Comparison of ENCODE assay signal across 1 cellular context in genomic region chr3:52001443-52001974, GRCh38.
A peak's percentile ranks its signal among the peaks of the same experiment; 100 is the strongest.
TF ChIP-seq lines count a peak whose summit lies in the region.

No MANE protein-coding gene starts in this region.

TF ChIP-seq in WTC11, 78 proteins besides CTCF, POLR2A, EP300 and RAD21 (continued from another document):
- no peak for TF ChIP-seq FOXP4 (CRISPR knock-in tag; IDR thresholded peaks at IDR 0.05)
- peak; percentile 93; the same call in 1 of the 2 replicates for TF ChIP-seq HMGXB4 (CRISPR knock-in tag; IDR thresholded peaks at IDR 0.05)
- TF ChIP-seq NR2C2 (CRISPR knock-in tag; IDR thresholded peaks at IDR 0.05): no peak
- no peak for TF ChIP-seq OVOL2 (CRISPR knock-in tag; IDR thresholded peaks at IDR 0.05; ENCODE audit: borderline replicate concordance)
- no peak for TF ChIP-seq SOX15 (CRISPR knock-in tag; IDR thresholded peaks at IDR 0.05)
- no peak for TF ChIP-seq PRRX2 (CRISPR knock-in tag; IDR thresholded peaks at IDR 0.05)
- TF ChIP-seq, protein P1, sequence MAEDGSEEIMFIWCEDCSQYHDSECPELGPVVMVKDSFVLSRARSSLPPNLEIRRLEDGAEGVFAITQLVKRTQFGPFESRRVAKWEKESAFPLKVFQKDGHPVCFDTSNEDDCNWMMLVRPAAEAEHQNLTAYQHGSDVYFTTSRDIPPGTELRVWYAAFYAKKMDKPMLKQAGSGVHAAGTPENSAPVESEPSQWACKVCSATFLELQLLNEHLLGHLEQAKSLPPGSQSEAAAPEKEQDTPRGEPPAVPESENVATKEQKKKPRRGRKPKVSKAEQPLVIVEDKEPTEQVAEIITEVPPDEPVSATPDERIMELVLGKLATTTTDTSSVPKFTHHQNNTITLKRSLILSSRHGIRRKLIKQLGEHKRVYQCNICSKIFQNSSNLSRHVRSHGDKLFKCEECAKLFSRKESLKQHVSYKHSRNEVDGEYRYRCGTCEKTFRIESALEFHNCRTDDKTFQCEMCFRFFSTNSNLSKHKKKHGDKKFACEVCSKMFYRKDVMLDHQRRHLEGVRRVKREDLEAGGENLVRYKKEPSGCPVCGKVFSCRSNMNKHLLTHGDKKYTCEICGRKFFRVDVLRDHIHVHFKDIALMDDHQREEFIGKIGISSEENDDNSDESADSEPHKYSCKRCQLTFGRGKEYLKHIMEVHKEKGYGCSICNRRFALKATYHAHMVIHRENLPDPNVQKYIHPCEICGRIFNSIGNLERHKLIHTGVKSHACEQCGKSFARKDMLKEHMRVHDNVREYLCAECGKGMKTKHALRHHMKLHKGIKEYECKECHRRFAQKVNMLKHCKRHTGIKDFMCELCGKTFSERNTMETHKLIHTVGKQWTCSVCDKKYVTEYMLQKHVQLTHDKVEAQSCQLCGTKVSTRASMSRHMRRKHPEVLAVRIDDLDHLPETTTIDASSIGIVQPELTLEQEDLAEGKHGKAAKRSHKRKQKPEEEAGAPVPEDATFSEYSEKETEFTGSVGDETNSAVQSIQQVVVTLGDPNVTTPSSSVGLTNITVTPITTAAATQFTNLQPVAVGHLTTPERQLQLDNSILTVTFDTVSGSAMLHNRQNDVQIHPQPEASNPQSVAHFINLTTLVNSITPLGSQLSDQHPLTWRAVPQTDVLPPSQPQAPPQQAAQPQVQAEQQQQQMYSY (CRISPR knock-in tag; IDR thresholded peaks at IDR 0.05): no peak
- TF ChIP-seq ZBTB21 (CRISPR knock-in tag; IDR thresholded peaks at IDR 0.05; ENCODE audit: borderline replicate concordance): no peak
- 0 out of 2 replicates have a peak, but pooled peaks have one; percentile 32 for TF ChIP-seq NFATC4 (CRISPR knock-in tag; IDR thresholded peaks at IDR 0.05)
- no peak for TF ChIP-seq JAZF1 (CRISPR knock-in tag; IDR thresholded peaks at IDR 0.05)
- TF ChIP-seq FOXP1 (CRISPR knock-in tag; IDR thresholded peaks at IDR 0.05; ENCODE audit: borderline replicate concordance): peak; percentile 64; the same call in 1 of the 2 replicates
- TF ChIP-seq RORB (CRISPR knock-in tag; IDR thresholded peaks at IDR 0.05): no peak
- no peak for TF ChIP-seq ESRRA (CRISPR knock-in tag; IDR thresholded peaks at IDR 0.05; ENCODE audit: borderline replicate concordance)
- no peak for TF ChIP-seq IRF2 (CRISPR knock-in tag; IDR thresholded peaks at IDR 0.05; ENCODE audit: borderline replicate concordance, low read depth)
- 0 out of 2 replicates have a peak, but pooled peaks have one; percentile 36 for TF ChIP-seq ZNF423 (CRISPR knock-in tag; IDR thresholded peaks at IDR 0.05)
- TF ChIP-seq NFE2L1 (CRISPR knock-in tag; IDR thresholded peaks at IDR 0.05): no peak
- TF ChIP-seq, protein P2, sequence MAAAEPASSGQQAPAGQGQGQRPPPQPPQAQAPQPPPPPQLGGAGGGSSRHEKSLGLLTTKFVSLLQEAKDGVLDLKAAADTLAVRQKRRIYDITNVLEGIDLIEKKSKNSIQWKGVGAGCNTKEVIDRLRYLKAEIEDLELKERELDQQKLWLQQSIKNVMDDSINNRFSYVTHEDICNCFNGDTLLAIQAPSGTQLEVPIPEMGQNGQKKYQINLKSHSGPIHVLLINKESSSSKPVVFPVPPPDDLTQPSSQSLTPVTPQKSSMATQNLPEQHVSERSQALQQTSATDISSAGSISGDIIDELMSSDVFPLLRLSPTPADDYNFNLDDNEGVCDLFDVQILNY (CRISPR knock-in tag; IDR thresholded peaks at IDR 0.05): no peak
- no peak for TF ChIP-seq CREM (CRISPR knock-in tag; IDR thresholded peaks at IDR 0.05)
- no peak for TF ChIP-seq GTF2I (CRISPR knock-in tag; conservative IDR thresholded peaks at IDR 0.05)
- TF ChIP-seq GABPB1 (CRISPR knock-in tag; IDR thresholded peaks at IDR 0.05): no peak
- TF ChIP-seq TCF7 (CRISPR knock-in tag; IDR thresholded peaks at IDR 0.05; ENCODE audit: low read depth): no peak
- TF ChIP-seq, protein P3, sequence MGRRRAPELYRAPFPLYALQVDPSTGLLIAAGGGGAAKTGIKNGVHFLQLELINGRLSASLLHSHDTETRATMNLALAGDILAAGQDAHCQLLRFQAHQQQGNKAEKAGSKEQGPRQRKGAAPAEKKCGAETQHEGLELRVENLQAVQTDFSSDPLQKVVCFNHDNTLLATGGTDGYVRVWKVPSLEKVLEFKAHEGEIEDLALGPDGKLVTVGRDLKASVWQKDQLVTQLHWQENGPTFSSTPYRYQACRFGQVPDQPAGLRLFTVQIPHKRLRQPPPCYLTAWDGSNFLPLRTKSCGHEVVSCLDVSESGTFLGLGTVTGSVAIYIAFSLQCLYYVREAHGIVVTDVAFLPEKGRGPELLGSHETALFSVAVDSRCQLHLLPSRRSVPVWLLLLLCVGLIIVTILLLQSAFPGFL (CRISPR knock-in tag; IDR thresholded peaks at IDR 0.05; ENCODE audit: borderline replicate concordance): no peak
- no peak for TF ChIP-seq ZNF512 (CRISPR knock-in tag; IDR thresholded peaks at IDR 0.05; ENCODE audit: borderline replicate concordance)
- TF ChIP-seq, protein P4, sequence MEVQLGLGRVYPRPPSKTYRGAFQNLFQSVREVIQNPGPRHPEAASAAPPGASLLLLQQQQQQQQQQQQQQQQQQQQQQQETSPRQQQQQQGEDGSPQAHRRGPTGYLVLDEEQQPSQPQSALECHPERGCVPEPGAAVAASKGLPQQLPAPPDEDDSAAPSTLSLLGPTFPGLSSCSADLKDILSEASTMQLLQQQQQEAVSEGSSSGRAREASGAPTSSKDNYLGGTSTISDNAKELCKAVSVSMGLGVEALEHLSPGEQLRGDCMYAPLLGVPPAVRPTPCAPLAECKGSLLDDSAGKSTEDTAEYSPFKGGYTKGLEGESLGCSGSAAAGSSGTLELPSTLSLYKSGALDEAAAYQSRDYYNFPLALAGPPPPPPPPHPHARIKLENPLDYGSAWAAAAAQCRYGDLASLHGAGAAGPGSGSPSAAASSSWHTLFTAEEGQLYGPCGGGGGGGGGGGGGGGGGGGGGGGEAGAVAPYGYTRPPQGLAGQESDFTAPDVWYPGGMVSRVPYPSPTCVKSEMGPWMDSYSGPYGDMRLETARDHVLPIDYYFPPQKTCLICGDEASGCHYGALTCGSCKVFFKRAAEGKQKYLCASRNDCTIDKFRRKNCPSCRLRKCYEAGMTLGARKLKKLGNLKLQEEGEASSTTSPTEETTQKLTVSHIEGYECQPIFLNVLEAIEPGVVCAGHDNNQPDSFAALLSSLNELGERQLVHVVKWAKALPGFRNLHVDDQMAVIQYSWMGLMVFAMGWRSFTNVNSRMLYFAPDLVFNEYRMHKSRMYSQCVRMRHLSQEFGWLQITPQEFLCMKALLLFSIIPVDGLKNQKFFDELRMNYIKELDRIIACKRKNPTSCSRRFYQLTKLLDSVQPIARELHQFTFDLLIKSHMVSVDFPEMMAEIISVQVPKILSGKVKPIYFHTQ (CRISPR knock-in tag; IDR thresholded peaks at IDR 0.05): no peak
- no peak for TF ChIP-seq RELA (CRISPR knock-in tag; IDR thresholded peaks at IDR 0.05; ENCODE audit: borderline replicate concordance)
- TF ChIP-seq ZNF416 (CRISPR knock-in tag; IDR thresholded peaks at IDR 0.05): no peak
- no peak for TF ChIP-seq TEAD4 (CRISPR knock-in tag; IDR thresholded peaks at IDR 0.05)
- no peak for TF ChIP-seq FOXJ3 (CRISPR knock-in tag; IDR thresholded peaks at IDR 0.05; ENCODE audit: borderline replicate concordance)
- TF ChIP-seq FOXK1 (CRISPR knock-in tag; IDR thresholded peaks at IDR 0.05): no peak
- no peak for TF ChIP-seq ZNF263 (CRISPR knock-in tag; IDR thresholded peaks at IDR 0.05; ENCODE audit: low read depth)
- TF ChIP-seq MLX (CRISPR knock-in tag; IDR thresholded peaks at IDR 0.05): no peak
- no peak for TF ChIP-seq ZBTB43 (CRISPR knock-in tag; IDR thresholded peaks at IDR 0.05)
- TF ChIP-seq E2F1 (CRISPR knock-in tag; IDR thresholded peaks at IDR 0.05): no peak
